15 cellular contexts compared by ENCODE assay signal in the genomic region with DNA sequence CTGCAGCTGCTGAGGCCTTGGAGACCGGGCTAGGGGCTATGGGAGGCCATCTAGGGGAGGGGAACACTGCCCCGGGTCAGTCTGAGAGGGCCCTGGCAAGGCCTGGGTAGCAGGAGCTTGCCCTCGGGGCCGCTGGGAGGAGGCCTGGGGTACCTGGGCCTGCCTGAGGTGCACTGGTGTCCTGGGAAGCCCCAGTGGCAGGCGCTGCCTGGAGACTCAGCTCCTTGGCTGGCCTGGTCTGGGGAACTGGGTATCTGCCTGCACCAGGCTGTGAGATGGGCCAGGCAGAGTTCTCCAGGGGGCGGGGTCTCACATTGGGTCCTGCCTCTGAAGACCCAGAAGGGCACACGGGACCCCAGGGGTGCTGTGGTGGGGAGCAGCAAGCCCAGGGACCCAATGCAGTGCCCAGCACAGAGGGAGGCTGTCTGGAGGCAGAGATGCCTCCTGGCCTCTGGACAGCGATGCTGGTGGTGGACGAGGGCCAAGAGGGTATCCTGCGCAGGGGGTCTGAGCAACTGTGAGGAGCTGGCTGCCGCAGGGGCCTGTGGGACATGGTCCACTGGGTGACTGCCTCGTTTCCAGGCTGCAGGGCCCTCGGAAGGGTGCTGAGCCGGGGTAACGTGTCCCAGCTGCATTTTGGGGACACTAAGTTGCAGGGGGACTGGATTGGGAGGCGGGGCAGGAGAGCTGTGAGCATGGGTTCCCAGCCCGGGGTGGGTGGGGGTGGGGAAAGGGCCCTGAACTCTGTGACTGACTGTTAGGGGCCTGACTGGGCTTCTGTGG. TPM values are rescaled to one million over a fixed set of nuclear protein-coding genes. Genes with fewer than 3 reads are reported as not detected.
DNase-seq lines count a peak whose midpoint lies in the region; ATAC-seq and TF ChIP-seq lines count a peak whose summit lies in the region.
"Had no signal": no experiment of that assay in that cellular context is flagged by ENCODE, and none has a peak within 500 bp of the region (broad histone marks: within the 10 kb centered on the region; RNA-seq: fewer than 3 reads in every experiment).

No MANE protein-coding gene starts in this region.

- H3K27me3 Mint-ChIP-seq in natural killer cell (ENCODE audit: low read depth in 2 of 2) (peaks cover 0 to 20% of the 10 kb centered on the region in 2 donors), mesothelial cell of epicardium (ENCODE audit: low read depth) (peaks cover 49% of the 10 kb centered on the region), type B pancreatic cell (peaks cover 35% of the 10 kb centered on the region)
- H3K27me3 Mint-ChIP-seq in natural killer cell treated with Interleukin-12 subunit alpha and Interleukin-12 subunit beta and Interleukin-15 and Interleukin-18, amount 100 ng/mL, for 72 hours: peaks cover 12 to 18% of the 10 kb centered on the region in 2 donors

- peak overlapping the region; percentile 13 for H3K27ac ChIP-seq in WERI-Rb-1
- H3K27ac ChIP-seq: epithelial cell of prostate, psoas muscle, upper lobe of left lung had no signal

- H3K36me3 ChIP-seq in WERI-Rb-1: no peaks in the 10 kb centered on the region
- H3K36me3 ChIP-seq: upper lobe of left lung had no signal

- H3K27ac Mint-ChIP-seq in natural killer cell (no peak overlapping the region), mesothelial cell of epicardium (no peak overlapping the region), type B pancreatic cell (no peak overlapping the region)
- H3K27ac Mint-ChIP-seq in natural killer cell treated with Interleukin-12 subunit alpha and Interleukin-12 subunit beta and Interleukin-15 and Interleukin-18, amount 100 ng/mL, for 72 hours: no peak overlapping the region
- H3K27ac Mint-ChIP-seq: activated CD4-positive, alpha-beta T cell treated with anti-CD3 and anti-CD28 coated beads, Interleukin-2, amount 10 ng/mL, durations not matched to agents 7 days and 5 days had no signal

- no peaks in the 10 kb centered on the region for H3K9me3 ChIP-seq in WERI-Rb-1 (ENCODE audit: severe bottlenecking)
- H3K9me3 ChIP-seq: psoas muscle, upper lobe of left lung had no signal

- no peaks in the 10 kb centered on the region for H3K9me3 Mint-ChIP-seq in natural killer cell
- no peaks in the 10 kb centered on the region for H3K9me3 Mint-ChIP-seq in natural killer cell treated with Interleukin-12 subunit alpha and Interleukin-12 subunit beta and Interleukin-15 and Interleukin-18, amount 100 ng/mL, for 72 hours
- H3K9me3 Mint-ChIP-seq in mesothelial cell of epicardium: no peaks in the 10 kb centered on the region
- H3K9me3 Mint-ChIP-seq in type B pancreatic cell: no peaks in the 10 kb centered on the region
- H3K9me3 Mint-ChIP-seq: activated CD4-positive, alpha-beta T cell treated with anti-CD3 and anti-CD28 coated beads, Interleukin-2, amount 10 ng/mL, durations not matched to agents 7 days and 5 days; activated T-cell treated with anti-CD3 and anti-CD28 coated beads, Interleukin-2, amount 50 U/mL, for 4 hours had no signal

- ATAC-seq in natural killer cell: no peak
- ATAC-seq in natural killer cell treated with Interleukin-12 subunit alpha and Interleukin-12 subunit beta and Interleukin-15 and Interleukin-18, amount 100 ng/mL, for 72 hours: no peak

- intact Hi-C loops in natural killer cell (cut with micrococcal nuclease): loop anchor here (1.0 kb wide), 1 partner anchor 26 kb away; no protein-coding TSS in a partner anchor

- no peak overlapping the region for H3K4me3 ChIP-seq in WERI-Rb-1 (ENCODE audit: low read depth, low read length)

- H3K4me3 Mint-ChIP-seq in natural killer cell (peak overlapping the region; percentile 31), mesothelial cell of epicardium (peak overlapping the region; percentile 37), type B pancreatic cell (peak overlapping the region; percentile 72)
- H3K4me3 Mint-ChIP-seq in natural killer cell treated with Interleukin-12 subunit alpha and Interleukin-12 subunit beta and Interleukin-15 and Interleukin-18, amount 100 ng/mL, for 72 hours: no peak overlapping the region
- H3K4me3 Mint-ChIP-seq: activated CD4-positive, alpha-beta T cell treated with anti-CD3 and anti-CD28 coated beads, Interleukin-2, amount 10 ng/mL, durations not matched to agents 7 days and 5 days had no signal

- H3K4me1 Mint-ChIP-seq in natural killer cell (peaks cover 0 to 5% of the 10 kb centered on the region in 2 donors), mesothelial cell of epicardium (peaks cover 8% of the 10 kb centered on the region), type B pancreatic cell (ENCODE audit: unreplicated experiment) (peaks cover 4% of the 10 kb centered on the region)
- H3K4me1 Mint-ChIP-seq in natural killer cell treated with Interleukin-12 subunit alpha and Interleukin-12 subunit beta and Interleukin-15 and Interleukin-18, amount 100 ng/mL, for 72 hours (ENCODE audit: low read depth in 2 of 2): peaks cover 0 to 2% of the 10 kb centered on the region in 2 donors

- DNase-seq in natural killer cell (no peak), WERI-Rb-1 (peak; percentile 13), mesothelial cell of epicardium (ENCODE audit: low spot score in 2 of 2, unreplicated experiment in 2 of 2) (no peak), type B pancreatic cell (ENCODE audit: extremely low spot score, unreplicated experiment) (peak; percentile 69), SHP77 treated with DMSO at 0.1 percent for 48 hours (lab: John Stamatoyannopoulos, UW) (no peak), glomerular visceral epithelial cell (ENCODE audit: extremely low spot score) (no peak)
- no peak for DNase-seq in natural killer cell treated with Interleukin-12 subunit alpha and Interleukin-12 subunit beta and Interleukin-15 and Interleukin-18, amount 100 ng/mL, for 72 hours (ENCODE audit: low spot score)
- DNase-seq in stimulated activated CD4-positive, alpha-beta T cell treated with anti-CD3 and anti-CD28 coated beads, Interleukin-1b, Interleukin-23, amount 100 ng/mL, for 48 hours: no peak
- DNase-seq: activated CD4-positive, alpha-beta T cell treated with anti-CD3 and anti-CD28 coated beads, Interleukin-2, amount 10 ng/mL, durations not matched to agents 7 days and 5 days; activated T-cell treated with anti-CD3 and anti-CD28 coated beads, Interleukin-2, amount 50 U/mL, for 4 hours; NCI-H2081 treated with DMSO at 0.1 percent for 48 hours; NCI-H526 treated with DMSO at 0.1 percent for 48 hours had no signal

- H3K36me3 Mint-ChIP-seq in natural killer cell (no peaks in the 10 kb centered on the region), mesothelial cell of epicardium (peaks cover 5% of the 10 kb centered on the region), type B pancreatic cell (no peaks in the 10 kb centered on the region)
- H3K36me3 Mint-ChIP-seq in natural killer cell treated with Interleukin-12 subunit alpha and Interleukin-12 subunit beta and Interleukin-15 and Interleukin-18, amount 100 ng/mL, for 72 hours: no peaks in the 10 kb centered on the region

- H3K27me3 ChIP-seq in WERI-Rb-1 (ENCODE audit: insufficient read depth, low read depth, severe bottlenecking): no peaks in the 10 kb centered on the region

- TF ChIP-seq CTCF in natural killer cell (IDR thresholded peaks at IDR 0.05) (no peak), WERI-Rb-1 (IDR thresholded peaks at IDR 0.05; ENCODE audit: low read depth, low read length) (no peak), mesothelial cell of epicardium (IDR thresholded peaks at IDR 0.05; ENCODE audit: unreplicated experiment) (no peak), type B pancreatic cell (conservative IDR thresholded peaks at IDR 0.05) (no peak)

RNA-seq across cellular contexts. Expression of gene MTA1, which starts 7.5 kb away (rescaled TPM):
- total RNA-seq in natural killer cell: 100 to 1,000 TPM; 104 to 125 (median 112) TPM
- total RNA-seq in natural killer cell treated with Interleukin-12 subunit alpha and Interleukin-12 subunit beta and Interleukin-15 and Interleukin-18, amount 100 ng/mL, for 72 hours: 100 to 1,000 TPM in 1 of 2 donors, 10 to 100 TPM in 1; 93.4 to 252 TPM
- total RNA-seq in mesothelial cell of epicardium: 256 to 261 TPM (median 259 TPM) in 3 replicates
- total RNA-seq in type B pancreatic cell (ENCODE audit: low replicate concordance): 113 and 194 TPM in 2 replicates

RNA-seq across cellular contexts. Expression of gene TEX22, which starts 13.8 kb away (rescaled TPM):
- 1 to 10 TPM in 2 of 3 donors, under 1 TPM in 1; 0.23 to 1.9 (median 1.8) TPM for total RNA-seq in natural killer cell
- total RNA-seq in natural killer cell treated with Interleukin-12 subunit alpha and Interleukin-12 subunit beta and Interleukin-15 and Interleukin-18, amount 100 ng/mL, for 72 hours: 1 to 10 TPM; 2.7 to 3.7 TPM
- total RNA-seq in mesothelial cell of epicardium: 3.5 to 4.8 TPM (median 4.5 TPM) in 3 replicates
- 0.76 and 4.1 TPM in 2 replicates for total RNA-seq in type B pancreatic cell (ENCODE audit: low replicate concordance)

Comparison
In these comparisons a context has a peak if more than half of its experiments do, and no peak if none do; other contexts are left out.
1. DNase-seq: peak in WERI-Rb-1 (single experiment) and type B pancreatic cell (single experiment); none in natural killer cell (single experiment), natural killer cell treated with Interleukin-12 subunit alpha and Interleukin-12 subunit beta and Interleukin-15 and Interleukin-18, amount 100 ng/mL, for 72 hours (single experiment), mesothelial cell of epicardium (0 of 2), SHP77 treated with DMSO at 0.1 percent for 48 hours (single experiment), stimulated activated CD4-positive, alpha-beta T cell treated with anti-CD3 and anti-CD28 coated beads, Interleukin-1b, Interleukin-23, amount 100 ng/mL, for 48 hours (single experiment) and glomerular visceral epithelial cell (single experiment).